Comparison of ENCODE assay signal across 8 cellular contexts in genomic region chr12:13101854-13102375, GRCh38. TPM values are rescaled to one million over a fixed set of nuclear protein-coding genes. Genes with fewer than 3 reads are reported as not detected.
A peak's percentile ranks its signal among the peaks of the same experiment; 100 is the strongest.
DNase-seq lines count a peak whose midpoint lies in the region; ATAC-seq and TF ChIP-seq lines count a peak whose summit lies in the region.

No MANE protein-coding gene starts in this region.

- dilution Hi-C loops in mammary epithelial cell (cut with HindIII; ENCODE audit: low sequenced_read_pairs): no loop called here

- H3K27me3 ChIP-seq in SK-N-SH (ENCODE audit: insufficient read depth) (no peaks in the 10 kb centered on the region), mammary epithelial cell (ENCODE audit: insufficient read depth, low read length) (no peaks in the 10 kb centered on the region), lung (ENCODE audit: control insufficient read depth, insufficient read depth) (no peaks in the 10 kb centered on the region), thymus (ENCODE audit: control insufficient read depth, insufficient read depth) (no peaks in the 10 kb centered on the region)

- peak overlapping the region; percentile 97 for H3K9ac ChIP-seq in SK-N-SH
- peak overlapping the region; percentile 90 for H3K9ac ChIP-seq in mammary epithelial cell (ENCODE audit: insufficient read depth, low read length)

- peaks cover 14 to 51% of the 10 kb centered on the region in 2 experiments for H3K4me1 ChIP-seq in SK-N-SH (ENCODE audit: control insufficient read depth in 1 of 2, insufficient read depth in 2 of 2, low read depth in 1 of 2, low read length in 1 of 2)
- peaks cover 58% of the 10 kb centered on the region for H3K4me1 ChIP-seq in mammary epithelial cell (ENCODE audit: insufficient read depth, low read length)
- H3K4me1 ChIP-seq in lung (ENCODE audit: control insufficient read depth in 2 of 2, insufficient read depth in 2 of 2, low read length in 2 of 2): peaks cover 16 to 23% of the 10 kb centered on the region in 2 donors
- H3K4me1 ChIP-seq in thymus (ENCODE audit: control insufficient read depth, insufficient read depth, low read length): peaks cover 18% of the 10 kb centered on the region

- peak overlapping the region; percentile 1; the same call in 1 of the 2 replicates for H2AFZ ChIP-seq in SK-N-SH (ENCODE audit: low read depth)
- no peak overlapping the region for H2AFZ ChIP-seq in mammary epithelial cell (ENCODE audit: low read depth, low read length)

- H3K9me2 ChIP-seq in SK-N-SH: no peaks in the 10 kb centered on the region

- CTCF ChIA-PET in SK-N-SH (lab: Yijun Ruan, JAX): interaction anchor here (0.6 to 5.5 kb wide), 5 partner anchors 14 to 186 kb away, joined by 3 to 47 read pairs (median 4); no protein-coding TSS in a partner anchor
- CTCF ChIA-PET in mammary epithelial cell (lab: Charles Lee; ENCODE audit: low non-redundant PET): interaction anchor here (1.2 kb wide), 1 partner anchor 34 kb away, joined by 6 read pairs; no protein-coding TSS in a partner anchor

- no peak for TF ChIP-seq CTCF in SK-N-SH (IDR thresholded peaks at IDR 0.05)
- TF ChIP-seq CTCF in mammary epithelial cell (conservative IDR thresholded peaks at IDR 0.05 in 1 of 2, IDR thresholded peaks at IDR 0.05 in 1 of 2; ENCODE audit: extremely low read depth in 1 of 2, insufficient read depth in 1 of 2, low read depth in 1 of 2, low read length in 2 of 2): no peak
- no peak for TF ChIP-seq CTCF in lung (IDR thresholded peaks at IDR 0.05; ENCODE audit: control extremely low read depth, extremely low read depth)

- DNase-seq in SK-N-SH (no peak), RKO (ENCODE audit: low spot score) (peak; percentile 58), mammary epithelial cell (peak; percentile 50), lung (ENCODE audit: low spot score) (no peak), midbrain (lab: John Stamatoyannopoulos, UW) (no peak)

- no peak for ATAC-seq in SK-N-SH treated with all-trans-retinoic acid at 6 μM for 48 hours
- ATAC-seq in lung (ENCODE audit: insufficient read depth, low FRiP score): no peak
- ATAC-seq in GM19467 (IDR thresholded peaks at IDR 0.05; ENCODE audit: unreplicated experiment): no peak

- H3K79me2 ChIP-seq in SK-N-SH (ENCODE audit: insufficient read depth): no peaks in the 10 kb centered on the region
- no peaks in the 10 kb centered on the region for H3K79me2 ChIP-seq in mammary epithelial cell (ENCODE audit: insufficient read depth, low read length)

- H3K4me3 ChIP-seq in SK-N-SH (ENCODE audit: low read depth in 2 of 2, low read length in 1 of 2) (peak overlapping the region; percentile 44 to 58; a peak in 3 of 4 replicates), mammary epithelial cell (replicated peaks in 1 of 3; ENCODE audit: insufficient read depth in 1 of 3, low read depth in 2 of 3, low read length in 3 of 3) (peak overlapping the region; percentile 28 to 47 (median 31)), lung (no peak overlapping the region), thymus (ENCODE audit: low read length) (peak overlapping the region; percentile 84)

- no TSS peak for BruUV-seq in mammary epithelial cell (replicated peaks; lab: Mats Ljungman, UMichigan)

- peak overlapping the region; percentile 85 for H3K4me2 ChIP-seq in SK-N-SH
- H3K4me2 ChIP-seq in mammary epithelial cell (ENCODE audit: insufficient read depth, low read depth, low read length): peak overlapping the region; percentile 92

- POLR2A ChIA-PET in SK-N-SH (lab: Yijun Ruan, JAX): interaction anchor here (0.7 kb wide), 1 partner anchor 110 kb away, joined by 3 read pairs; no protein-coding TSS in a partner anchor

- WGBS in SK-N-SH (ENCODE audit: low lambda C conversion rate): 58% methylated on average over 9 of the region's 9 CpGs
- 65% methylated on average over 8 of the region's 9 CpGs for WGBS in mammary epithelial cell (ENCODE audit: low coverage, missing lambda C conversion rate)
- 45 to 49% methylated on average over 9 of the region's 9 CpGs for WGBS in lung, 2 donors
- WGBS in thymus: 51% methylated on average over 9 of the region's 9 CpGs

- TF ChIP-seq EP300 in SK-N-SH (IDR thresholded peaks at IDR 0.05; ENCODE audit: borderline replicate concordance in 1 of 2, low read depth in 1 of 2, low read length in 1 of 2): no peak

- peaks cover 0 to 3% of the 10 kb centered on the region in 2 experiments for H3K36me3 ChIP-seq in SK-N-SH (replicated peaks in 1 of 2; ENCODE audit: control insufficient read depth in 1 of 2, insufficient read depth in 2 of 2, low read length in 1 of 2)
- H3K36me3 ChIP-seq in mammary epithelial cell (ENCODE audit: insufficient read depth, low read length): no peaks in the 10 kb centered on the region
- no peaks in the 10 kb centered on the region for H3K36me3 ChIP-seq in lung (ENCODE audit: control insufficient read depth in 2 of 2, insufficient read depth in 2 of 2, low read length in 2 of 2)
- no peaks in the 10 kb centered on the region for H3K36me3 ChIP-seq in thymus (ENCODE audit: control insufficient read depth, insufficient read depth)

- H3K9me3 ChIP-seq in SK-N-SH: no peaks in the 10 kb centered on the region
- H3K9me3 ChIP-seq in mammary epithelial cell (replicated peaks; ENCODE audit: insufficient read depth, low read length): no peaks in the 10 kb centered on the region
- no peaks in the 10 kb centered on the region for H3K9me3 ChIP-seq in lung (ENCODE audit: control insufficient read depth in 2 of 2, insufficient read depth in 1 of 2, low read length in 1 of 2)
- no peaks in the 10 kb centered on the region for H3K9me3 ChIP-seq in thymus (ENCODE audit: control insufficient read depth)

- intact Hi-C loops in mammary epithelial cell (cut with micrococcal nuclease): no loop called here

- no peak for TF ChIP-seq RAD21 in SK-N-SH (IDR thresholded peaks at IDR 0.05; ENCODE audit: low read length)

- in situ Hi-C loops in mammary epithelial cell (cut with MboI; ENCODE audit: low sequenced_read_pairs in 2 of 2): loop anchor here in 1 of 2 donors (5.0 kb wide), 1 partner anchor 95 kb away; the partner anchor contains the start of gene EMP1

- peaks cover 50% of the 10 kb centered on the region for H3F3A ChIP-seq in SK-N-SH (replicated peaks; ENCODE audit: insufficient read depth)

- H4K20me1 ChIP-seq in SK-N-SH (ENCODE audit: insufficient read depth) (no peaks in the 10 kb centered on the region), mammary epithelial cell (ENCODE audit: insufficient read depth, low read length) (no peaks in the 10 kb centered on the region)

- H3K27ac ChIP-seq in SK-N-SH (ENCODE audit: low read depth in 2 of 2, low read length in 1 of 2) (peak overlapping the region in 1 of 2 experiments; percentile 100; a peak in 2 of 4 replicates), mammary epithelial cell (ENCODE audit: insufficient read depth, low read depth, low read length) (peak overlapping the region; percentile 96), lung (ENCODE audit: low read depth in 1 of 2, low read length in 1 of 2) (peak overlapping the region; percentile 92 to 99), thymus (ENCODE audit: low read depth) (peak overlapping the region; percentile 95)

TF ChIP-seq in SK-N-SH, 30 proteins besides CTCF, POLR2A, EP300 and RAD21:
- TF ChIP-seq POLR2AphosphoS5 (IDR thresholded peaks at IDR 0.05; ENCODE audit: low read depth, low read length): no peak
- TF ChIP-seq FOSL2 (IDR thresholded peaks at IDR 0.05; ENCODE audit: borderline replicate concordance, low read depth): peak; percentile 24; the same call in 1 of the 2 replicates
- no peak for TF ChIP-seq RXRA (IDR thresholded peaks at IDR 0.05; ENCODE audit: borderline replicate concordance, low read depth)
- no peak for TF ChIP-seq ELF1 (IDR thresholded peaks at IDR 0.05)
- no peak for TF ChIP-seq RFX5 (IDR thresholded peaks at IDR 0.05; ENCODE audit: low read length)
- no peak for TF ChIP-seq MEF2A (IDR thresholded peaks at IDR 0.05; ENCODE audit: borderline replicate concordance, low read depth)
- TF ChIP-seq TCF12 (IDR thresholded peaks at IDR 0.05): no peak
- TF ChIP-seq NRF1 (IDR thresholded peaks at IDR 0.05; ENCODE audit: low read depth, low read length): no peak

TF ChIP-seq in SK-N-SH treated with all-trans-retinoic acid at 6 μM for 48 hours, 23 proteins besides CTCF, POLR2A, EP300 and RAD21 (continues in another document):
- TF ChIP-seq ISL1 (CRISPR knock-in tag; IDR thresholded peaks at IDR 0.05): no peak
- no peak for TF ChIP-seq CSRNP3 (CRISPR knock-in tag; IDR thresholded peaks at IDR 0.05)
- no peak for TF ChIP-seq SNAI2 (CRISPR knock-in tag; IDR thresholded peaks at IDR 0.05)
- no peak for TF ChIP-seq GLIS3 (CRISPR knock-in tag; IDR thresholded peaks at IDR 0.05)
- no peak for TF ChIP-seq PPARA (CRISPR knock-in tag; IDR thresholded peaks at IDR 0.05; ENCODE audit: borderline replicate concordance)

RNA-seq across cellular contexts. Expression of gene GSG1, which starts 1.6 kb away (rescaled TPM):
- 0.39 and 0.68 TPM in 2 replicates for polyA plus RNA-seq in SK-N-SH (2012; rRNA removed)
- 0.49 and 0.93 TPM in 2 replicates for polyA plus RNA-seq in SK-N-SH (2012; cell fraction: cytosol; rRNA removed)
- 0.47 and 0.63 TPM in 2 replicates for polyA plus RNA-seq in SK-N-SH (2012; cell fraction: nucleus; rRNA removed)
- not detected for total RNA-seq in mammary epithelial cell
- polyA plus RNA-seq in mammary epithelial cell: 0.06 TPM
- not detected for polyA minus RNA-seq in mammary epithelial cell
- total RNA-seq in lung: not detected
- not detected for polyA plus RNA-seq in lung
- polyA plus RNA-seq in thymus: 0.14 TPM

RNA-seq across cellular contexts. Expression of gene FAM234B, which starts 57.7 kb away (rescaled TPM):
- 3.7 and 4.9 TPM in 2 replicates for polyA plus RNA-seq in SK-N-SH (2012; rRNA removed)
- polyA plus RNA-seq in SK-N-SH (2012; cell fraction: cytosol; rRNA removed): 3.1 and 3.8 TPM in 2 replicates
- 2.2 and 3.4 TPM in 2 replicates for polyA plus RNA-seq in SK-N-SH (2012; cell fraction: nucleus; rRNA removed)
- 1 to 10 TPM; 8.3 to 9.5 TPM for total RNA-seq in mammary epithelial cell
- polyA plus RNA-seq in mammary epithelial cell: 5.1 TPM
- 17.0 TPM for polyA minus RNA-seq in mammary epithelial cell
- 10 to 100 TPM in 1 of 2 donors, 1 to 10 TPM in 1; 9.0 to 10.4 TPM for total RNA-seq in lung
- 1 to 10 TPM; 1.4 to 3.6 TPM for polyA plus RNA-seq in lung
- polyA plus RNA-seq in thymus: 3.8 TPM

Comparison
In these comparisons a context has a peak if more than half of its experiments do, and no peak if none do; other contexts are left out.
1. DNase-seq: peak in RKO (single experiment) and mammary epithelial cell (single experiment); none in SK-N-SH (single experiment), lung (single experiment) and midbrain (single experiment).